Comparison of ENCODE assay signal across 8 cellular contexts in the genomic region with DNA sequence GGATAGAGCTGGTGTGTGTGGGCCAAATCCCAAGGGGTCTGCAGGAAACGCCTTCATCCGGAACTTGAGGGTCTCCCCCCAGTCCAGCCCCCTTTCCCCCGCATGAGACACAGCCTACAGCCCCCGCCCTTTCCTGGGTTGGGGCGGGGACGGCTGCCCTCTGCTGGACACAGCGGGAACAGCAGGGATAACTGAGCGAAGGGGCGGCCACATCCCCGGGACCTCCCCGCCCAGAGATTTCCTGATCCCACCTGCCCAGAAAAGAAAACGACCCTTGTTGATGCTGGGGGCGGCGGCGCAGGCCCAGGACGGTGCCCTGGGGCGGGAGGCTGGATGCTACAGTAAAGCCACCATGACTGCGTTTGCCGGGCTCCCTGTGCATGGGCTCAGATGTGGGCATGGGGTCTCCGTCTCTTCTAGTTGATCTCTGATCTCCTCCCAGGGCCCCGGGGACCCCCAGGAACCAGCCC. TPM values are rescaled to one million over a fixed set of nuclear protein-coding genes. Genes with fewer than 3 reads are reported as not detected.
A peak's percentile ranks its signal among the peaks of the same experiment; 100 is the strongest.
DNase-seq lines count a peak whose midpoint lies in the region; ATAC-seq and TF ChIP-seq lines count a peak whose summit lies in the region.

No MANE protein-coding gene starts in this region.

- H3K36me3 ChIP-seq in OCI-LY3 (replicated peaks; ENCODE audit: low read depth, low read length) = no peaks in the 10 kb centered on the region

- no peak for ATAC-seq in HG03045 (IDR thresholded peaks at IDR 0.05; ENCODE audit: unreplicated experiment)

- H3K4me3 Mint-ChIP-seq in glutamatergic neuron (ENCODE audit: unreplicated experiment) = no peak overlapping the region

- peak overlapping the region; percentile 54 for H3K4me2 ChIP-seq in OCI-LY3 (ENCODE audit: low read length)

- peak overlapping the region; percentile 74 for H2AFZ ChIP-seq in OCI-LY3 (ENCODE audit: low read depth, low read length)

- no peak overlapping the region for H3K27ac ChIP-seq in OCI-LY3 (ENCODE audit: low read length)

- no peaks in the 10 kb centered on the region for H3K79me2 ChIP-seq in OCI-LY3 (ENCODE audit: low read length)

- DNase-seq in GM03348 (ENCODE audit: low spot score) = peak; percentile 91
- DNase-seq in activated T-helper 1 cell treated with anti-CD3 and anti-CD28 coated beads, Interleukin-2, amount 50 U/mL, for 16 hours (ENCODE audit: low read depth in 1 of 2, low spot score in 1 of 2) = peak; percentile 38 to 39
- peak; percentile 83 for DNase-seq in glutamatergic neuron
- DNase-seq in stimulated activated CD4-positive, alpha-beta T cell treated with anti-CD3 and anti-CD28 coated beads, Interleukin-12 subunit alpha, Interleukin-12 subunit beta, amount 100 ng/mL, for 4 hours = peak; percentile 60
- no peak for DNase-seq in NCI-H526 treated with DMSO at 0.1 percent for 48 hours (lab: John Stamatoyannopoulos, UW)
- DNase-seq in HCEC 1CT = no peak

- H3K9ac ChIP-seq in OCI-LY3 (ENCODE audit: low read length) = peak overlapping the region; percentile 9; the same call in 1 of the 2 replicates

- H3K9me3 ChIP-seq in OCI-LY3 (ENCODE audit: insufficient read depth, low read length) = peaks cover 14% of the 10 kb centered on the region

- peak; percentile 97 for TF ChIP-seq CTCF in OCI-LY3 (IDR thresholded peaks at IDR 0.05; ENCODE audit: low read depth, low read length)
- TF ChIP-seq CTCF in glutamatergic neuron (IDR thresholded peaks at IDR 0.05; ENCODE audit: partially characterized antibody, unreplicated experiment) = peak; percentile 97

- H3K4me3 ChIP-seq in OCI-LY3 (ENCODE audit: low read length) = peak overlapping the region; percentile 29

- H3K36me3 Mint-ChIP-seq in glutamatergic neuron (ENCODE audit: unreplicated experiment) = peaks cover 17% of the 10 kb centered on the region

- peaks cover 6% of the 10 kb centered on the region for H3K9me3 Mint-ChIP-seq in glutamatergic neuron (ENCODE audit: unreplicated experiment)

- H4K20me1 ChIP-seq in OCI-LY3 (ENCODE audit: insufficient read depth, low read length) = no peaks in the 10 kb centered on the region

- peaks cover 14% of the 10 kb centered on the region; the same call in 1 of the 2 replicates for H3K27me3 ChIP-seq in OCI-LY3 (ENCODE audit: low read depth, low read length)

- H3K4me1 Mint-ChIP-seq in glutamatergic neuron (ENCODE audit: low read depth, unreplicated experiment) = peaks cover 13% of the 10 kb centered on the region

- no peak overlapping the region for H3K27ac Mint-ChIP-seq in glutamatergic neuron (ENCODE audit: unreplicated experiment)

- peaks cover 31% of the 10 kb centered on the region for H3K27me3 Mint-ChIP-seq in glutamatergic neuron (ENCODE audit: unreplicated experiment)

- H3K4me1 ChIP-seq in OCI-LY3 (ENCODE audit: low read length) = peaks cover 12% of the 10 kb centered on the region

RNA-seq across cellular contexts. Expression of a gene that starts 14.2 kb away (rescaled TPM):
- total RNA-seq in glutamatergic neuron (ENCODE audit: unreplicated experiment) = 15.4 TPM

RNA-seq across cellular contexts. Expression of a gene that starts 44.6 kb away (rescaled TPM):
- 2.5 TPM for total RNA-seq in glutamatergic neuron (ENCODE audit: unreplicated experiment)

Comparison
In these comparisons a context has a peak if more than half of its experiments do, and no peak if none do; other contexts are left out.
1. DNase-seq: peak in GM03348 (single experiment), activated T-helper 1 cell treated with anti-CD3 and anti-CD28 coated beads, Interleukin-2, amount 50 U/mL, for 16 hours (2 of 2), glutamatergic neuron (single experiment) and stimulated activated CD4-positive, alpha-beta T cell treated with anti-CD3 and anti-CD28 coated beads, Interleukin-12 subunit alpha, Interleukin-12 subunit beta, amount 100 ng/mL, for 4 hours (single experiment); none in NCI-H526 treated with DMSO at 0.1 percent for 48 hours (single experiment) and HCEC 1CT (single experiment).